29 cellular contexts compared by ENCODE assay signal in the genomic region with DNA sequence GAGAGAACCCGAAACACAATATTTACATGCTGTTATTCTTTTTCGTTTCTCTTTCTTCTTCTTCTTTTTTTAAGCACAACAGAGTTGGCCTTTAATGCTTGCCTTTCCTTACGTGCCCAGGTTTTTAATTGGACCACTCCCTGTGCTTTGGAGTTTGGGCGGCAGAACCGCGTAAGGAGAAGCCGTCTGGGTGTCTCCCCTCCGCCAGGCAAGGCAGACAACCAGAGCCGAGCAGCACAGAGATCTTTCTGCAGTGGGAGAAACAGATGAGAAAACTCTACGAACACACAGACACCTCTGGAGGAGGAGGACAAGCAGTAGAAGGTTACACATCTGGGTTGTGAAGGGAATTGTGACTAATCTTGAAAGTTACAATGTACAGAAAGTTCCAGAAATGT.
"Had no signal": no experiment of that assay in that cellular context is flagged by ENCODE, and none has a peak within 500 bp of the region (broad histone marks: within the 10 kb centered on the region; RNA-seq: fewer than 3 reads in every experiment).

No MANE protein-coding gene starts in this region.

- H3K27ac Mint-ChIP-seq: activated CD4-positive, alpha-beta memory T cell treated with anti-CD3 and anti-CD28 coated beads, Interleukin-2, amount 10 ng/mL, durations not matched to agents 7 days and 5 days; activated CD4-positive, alpha-beta T cell treated with anti-CD3 and anti-CD28 coated beads, Interleukin-2, amount 10 ng/mL, durations not matched to agents 7 days and 5 days; activated naive CD8-positive, alpha-beta T cell; activated T-helper 17 cell treated with anti-CD3 and anti-CD28 coated beads, Interleukin-2, amount 50 U/mL, for 72 hours; brain; effector memory CD8-positive, alpha-beta T cell; naive thymus-derived CD4-positive, alpha-beta T cell; T-helper 1 cell treated with Interleukin-12 subunit alpha and Interleukin-12 subunit beta and Interleukin-4 antibody, amounts not matched to agents 30 μg/mL and 1 μg/mL, for 36 hours; WTC11 had no signal

- H3K36me3 ChIP-seq: cardiac muscle cell, heart left ventricle, left lung, lower lobe of right lung, spleen, tibial nerve had no signal

- H3K27me3 ChIP-seq: cardiac muscle cell, foreskin keratinocyte, left lung, tibial nerve had no signal

- H3K4me1 ChIP-seq: heart left ventricle, left lung, lower lobe of right lung, parathyroid adenoma, psoas muscle, tibial nerve had no signal

- DNase-seq: activated CD4-positive, alpha-beta memory T cell treated with anti-CD3 and anti-CD28 coated beads, Interleukin-2, amount 10 ng/mL, durations not matched to agents 7 days and 5 days; activated CD4-positive, alpha-beta T cell treated with anti-CD3 and anti-CD28 coated beads for 1 hour; activated CD4-positive, alpha-beta T cell treated with anti-CD3 and anti-CD28 coated beads, Interleukin-2, amount 10 ng/mL, durations not matched to agents 7 days and 5 days; activated CD8-positive, alpha-beta memory T cell treated with anti-CD3 and anti-CD28 coated beads, Interleukin-2, amount 50 U/mL, for 48 hours; activated T-cell treated with anti-CD3 and anti-CD28 coated beads, Interleukin-2, amount 50 U/mL, for 4 hours; anterior cingulate cortex; cerebellar nuclear complex; effector memory CD8-positive, alpha-beta T cell; erythroblast; foreskin keratinocyte; heart left ventricle; left lung; lower lobe of right lung; naive thymus-derived CD4-positive, alpha-beta T cell; nucleus accumbens; psoas muscle; spleen; stimulated activated naive CD4-positive, alpha-beta T cell treated with Interleukin-2 at 50 U/mL for 16 hours; T-helper 9 cell had no signal

- H3K4me3 Mint-ChIP-seq: activated CD4-positive, alpha-beta memory T cell treated with anti-CD3 and anti-CD28 coated beads, Interleukin-2, amount 10 ng/mL, durations not matched to agents 7 days and 5 days; activated CD4-positive, alpha-beta T cell treated with anti-CD3 and anti-CD28 coated beads, Interleukin-2, amount 10 ng/mL, durations not matched to agents 7 days and 5 days; activated naive CD8-positive, alpha-beta T cell; activated T-cell treated with anti-CD3 and anti-CD28 coated beads, Interleukin-2, amount 50 U/mL, for 4 hours; activated T-helper 17 cell treated with anti-CD3 and anti-CD28 coated beads, Interleukin-2, amount 50 U/mL, for 72 hours; brain; effector memory CD8-positive, alpha-beta T cell; naive thymus-derived CD4-positive, alpha-beta T cell; T-helper 1 cell treated with Interleukin-12 subunit alpha and Interleukin-12 subunit beta and Interleukin-4 antibody, amounts not matched to agents 30 μg/mL and 1 μg/mL, for 36 hours; WTC11 had no signal

- H3K9me3 Mint-ChIP-seq: activated CD4-positive, alpha-beta memory T cell treated with anti-CD3 and anti-CD28 coated beads, Interleukin-2, amount 10 ng/mL, durations not matched to agents 7 days and 5 days; activated CD4-positive, alpha-beta T cell treated with anti-CD3 and anti-CD28 coated beads, Interleukin-2, amount 10 ng/mL, durations not matched to agents 7 days and 5 days; activated T-cell treated with anti-CD3 and anti-CD28 coated beads, Interleukin-2, amount 50 U/mL, for 4 hours; activated T-helper 17 cell treated with anti-CD3 and anti-CD28 coated beads, Interleukin-2, amount 50 U/mL, for 72 hours; brain; effector memory CD8-positive, alpha-beta T cell; naive thymus-derived CD4-positive, alpha-beta T cell; T-helper 1 cell treated with Interleukin-12 subunit alpha and Interleukin-12 subunit beta and Interleukin-4 antibody, amounts not matched to agents 30 μg/mL and 1 μg/mL, for 36 hours; WTC11 had no signal

- H3K4me3 ChIP-seq: cardiac muscle cell, coronary artery, heart left ventricle, left lung, lower lobe of right lung, psoas muscle, SK-N-MC, spleen, tibial nerve had no signal

- H3K9me3 ChIP-seq: heart left ventricle, left lung, lower lobe of right lung, psoas muscle, spleen, tibial nerve had no signal

- H3K79me2 ChIP-seq: parathyroid adenoma had no signal

- H2AFZ ChIP-seq: parathyroid adenoma had no signal

- H3K27ac ChIP-seq: cardiac muscle cell, coronary artery, foreskin keratinocyte, heart left ventricle, left lung, lower lobe of right lung, parathyroid adenoma, psoas muscle, SK-N-MC, spleen, tibial nerve had no signal

- H3K27me3 Mint-ChIP-seq: activated CD4-positive, alpha-beta memory T cell treated with anti-CD3 and anti-CD28 coated beads, Interleukin-2, amount 10 ng/mL, durations not matched to agents 7 days and 5 days; activated naive CD8-positive, alpha-beta T cell had no signal

- ATAC-seq: activated T-cell treated with anti-CD3 and anti-CD28 coated beads, Interleukin-2, amount 50 U/mL, for 4 hours; activated T-helper 17 cell treated with anti-CD3 and anti-CD28 coated beads, Interleukin-2, amount 50 U/mL, for 72 hours; effector memory CD8-positive, alpha-beta T cell; foreskin keratinocyte; heart left ventricle; left lung; lower lobe of right lung; naive thymus-derived CD4-positive, alpha-beta T cell; psoas muscle; WTC11 had no signal

- H3K9ac ChIP-seq: parathyroid adenoma had no signal

- H3K36me3 Mint-ChIP-seq: activated naive CD8-positive, alpha-beta T cell; brain; WTC11 had no signal
